In the genomic region with DNA sequence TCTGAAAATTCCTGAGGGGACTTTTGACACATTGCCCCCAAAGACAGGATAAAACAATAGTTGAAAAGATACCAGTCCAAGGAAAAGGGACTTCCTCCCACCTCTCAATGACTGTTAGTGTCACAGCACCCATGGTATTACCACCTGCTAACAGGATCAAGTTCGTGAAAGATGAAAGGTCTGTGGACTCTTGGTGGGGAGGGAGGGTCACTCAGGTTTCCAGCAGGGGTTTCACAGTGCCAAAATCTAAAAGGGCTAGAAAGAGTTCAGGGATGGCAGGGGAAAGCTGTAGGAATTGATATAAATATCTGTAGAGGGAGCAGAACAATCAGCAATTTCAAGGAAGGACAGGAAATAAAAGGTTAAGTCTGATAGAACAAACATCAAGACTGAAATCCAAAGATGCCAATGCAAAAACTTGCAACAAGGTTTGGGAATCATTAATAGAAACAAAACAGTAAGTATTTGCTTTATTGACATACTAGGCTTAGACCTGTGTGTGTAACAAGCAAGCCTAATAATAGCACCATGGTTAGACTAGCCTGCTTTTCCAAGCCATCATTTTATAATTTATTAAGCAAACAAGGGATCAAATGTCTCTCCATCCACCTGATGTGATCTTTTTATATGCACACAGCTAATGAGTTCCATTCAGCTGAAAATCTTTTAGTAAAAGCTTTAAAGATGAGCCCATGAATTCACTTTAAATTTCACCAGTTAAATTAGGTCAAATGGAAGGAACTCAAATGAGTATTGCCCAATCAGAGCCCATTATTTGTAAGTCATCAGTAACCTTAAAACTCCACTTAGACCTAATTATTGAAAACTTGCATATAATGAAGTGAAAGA, we compare ENCODE assay signal across 8 cellular contexts. TPM values are rescaled to one million over a fixed set of nuclear protein-coding genes. Genes with fewer than 3 reads are reported as not detected.
A peak's percentile ranks its signal among the peaks of the same experiment; 100 is the strongest.
DNase-seq lines count a peak whose midpoint lies in the region; ATAC-seq, FAIRE-seq and TF ChIP-seq lines count a peak whose summit lies in the region.

No MANE protein-coding gene starts in this region.

- no peak for FAIRE-seq in GM12878 (lab: Jason Lieb, UNC)

- POLR2A ChIA-PET in GM12878 (lab: Charles Lee): interaction anchor here (0.5 to 10.5 kb wide), 4 partner anchors 10 to 160 kb away, joined by 3 to 324 read pairs (median 12); no protein-coding TSS in a partner anchor

- no peak for DNase-seq in HL-60 (ENCODE audit: low read depth in 1 of 2, low spot score in 1 of 2)
- DNase-seq in GM12878 (ENCODE audit: low read depth, low spot score): no peak
- DNase-seq in NCI-H345 (lab: John Stamatoyannopoulos, UW): no peak
- DNase-seq in stimulated activated CD4-positive, alpha-beta T cell treated with anti-CD3 and anti-CD28 coated beads, Interleukin-12 subunit alpha, Interleukin-12 subunit beta, amount 100 ng/mL, for 4 hours: no peak
- DNase-seq in T1000 (lab: John Stamatoyannopoulos, UW): no peak

- SMC1A ChIA-PET in GM12878 (lab: Charles Lee; ENCODE audit: uncharacterized antibody, unreplicated experiment): interaction anchor here (1.1 to 13.6 kb wide), 6 partner anchors 12 to 54 kb away, joined by 3 to 388 read pairs (median 10); partner anchors contain the start of gene ENSA

- CTCF ChIA-PET in GM12878 (lab: Yijun Ruan, JAX): interaction anchor here (3.8 to 16.3 kb wide), 2 partner anchors 12 to 45 kb away, joined by 28 to 289 read pairs; no protein-coding TSS in a partner anchor

- H3K9me3 ChIP-seq in GM12878 (replicated peaks; ENCODE audit: control insufficient read depth, insufficient read depth, low read length) (no peaks in the 10 kb centered on the region), mesodermal cell (ENCODE audit: control insufficient read depth, low read length) (no peaks in the 10 kb centered on the region)

- H3K27ac ChIP-seq in ACC112 (ENCODE audit: low read depth, low read length) (peak overlapping the region; percentile 100), HL-60 (replicated peaks) (no peak overlapping the region), GM12878 (ENCODE audit: control insufficient read depth, insufficient read depth) (peak overlapping the region; percentile 96), mesodermal cell (ENCODE audit: low read depth, low read length, severe bottlenecking) (peak overlapping the region; percentile 42)

- 5% methylated on average over 1 of the region's 1 CpG for whole genome bisulfite sequencing in GM12878 (ENCODE audit: insufficient coverage, insufficient replicate concordance, low lambda C conversion rate, missing lambda C conversion rate)
- 40% methylated on average over 1 of the region's 1 CpG; no CpG with 5 or more reads in 1 of the 2 experiments for WGBS in mesodermal cell (ENCODE audit: insufficient coverage in 2 of 2), 2 experiments

- ATAC-seq in GM12878 (no peak), GM18517 (IDR thresholded peaks at IDR 0.05; ENCODE audit: unreplicated experiment) (no peak)

- H4K20me1 ChIP-seq in GM12878 (ENCODE audit: control insufficient read depth, insufficient read depth): peaks cover 12% of the 10 kb centered on the region

- H3K79me2 ChIP-seq in ACC112 (ENCODE audit: control insufficient read depth, insufficient read depth, low read length, unreplicated experiment) (peaks cover 75% of the 10 kb centered on the region), GM12878 (ENCODE audit: control insufficient read depth, insufficient read depth, low read length) (peaks cover 94% of the 10 kb centered on the region)

- peak overlapping the region; percentile 93 for H3K9ac ChIP-seq in GM12878 (ENCODE audit: control insufficient read depth, insufficient read depth, low read length)

- RAD21 ChIA-PET in GM12878 (lab: Charles Lee; ENCODE audit: unreplicated experiment): interaction anchor here (0.6 to 14.4 kb wide), 9 partner anchors 10 to 420 kb away, joined by 3 to 387 read pairs (median 4); partner anchors contain the start of genes ENSA and GOLPH3L

- peaks cover 63% of the 10 kb centered on the region for H3K36me3 ChIP-seq in ACC112 (ENCODE audit: insufficient read depth, low read length)
- H3K36me3 ChIP-seq in GM12878 (ENCODE audit: control insufficient read depth in 2 of 2, insufficient read depth in 2 of 2, low read length in 1 of 2): peaks cover 9 to 12% of the 10 kb centered on the region in 2 experiments
- peaks cover 73% of the 10 kb centered on the region for H3K36me3 ChIP-seq in mesodermal cell (ENCODE audit: control insufficient read depth, insufficient read depth, low read length)

- peak overlapping the region; percentile 48 for H3K4me2 ChIP-seq in GM12878 (ENCODE audit: control insufficient read depth, insufficient read depth)

- BruUV-seq in GM12878 (replicated peaks; lab: Mats Ljungman, UMichigan): no TSS peak

- H3K27me3 ChIP-seq in ACC112 (ENCODE audit: insufficient read depth, low read length) (no peaks in the 10 kb centered on the region), HL-60 (ENCODE audit: insufficient read depth, poor library complexity, severe bottlenecking) (no peaks in the 10 kb centered on the region), GM12878 (replicated peaks in 1 of 2; ENCODE audit: control insufficient read depth in 2 of 2, insufficient read depth in 2 of 2, low read length in 1 of 2) (no peaks in the 10 kb centered on the region)

- in situ Hi-C loops in GM12878 (cut with MboI): no loop called here

- no peak for TF ChIP-seq RAD21 in GM12878 (IDR thresholded peaks at IDR 0.05; ENCODE audit: insufficient read depth, low read depth, low read length)

- no peak for TF ChIP-seq EP300 in GM12878 (IDR thresholded peaks at IDR 0.05; ENCODE audit: borderline replicate concordance in 1 of 2, control insufficient read depth in 1 of 2, low read depth in 2 of 2, low read length in 2 of 2)

- TF ChIP-seq POLR2A in GM12878 (IDR thresholded peaks at IDR 0.05; ENCODE audit: low read depth, low read length): 0 out of 2 replicates have a peak, but pooled peaks have one; percentile 28

- intact Hi-C loops in GM12878 (cut with micrococcal nuclease; ENCODE audit: unreplicated experiment): loop anchor here (1.0 kb wide), 1 partner anchor 12 kb away; no protein-coding TSS in a partner anchor

- H3K4me1 ChIP-seq in ACC112 (ENCODE audit: control insufficient read depth, insufficient read depth, low read length, unreplicated experiment) (peaks cover 38% of the 10 kb centered on the region), GM12878 (ENCODE audit: control insufficient read depth, insufficient read depth, low read length) (peaks cover 20% of the 10 kb centered on the region), mesodermal cell (ENCODE audit: control insufficient read depth, insufficient read depth, low read length, poor library complexity, severe bottlenecking) (peaks cover 16% of the 10 kb centered on the region)

- H2AFZ ChIP-seq in ACC112 (ENCODE audit: low read length, unreplicated experiment) (no peak overlapping the region), GM12878 (ENCODE audit: control insufficient read depth, low read depth, low read length) (no peak overlapping the region)

- peak overlapping the region; percentile 97 for H3K4me3 ChIP-seq in ACC112 (ENCODE audit: low read depth, low read length)
- H3K4me3 ChIP-seq in HL-60 (replicated peaks; ENCODE audit: insufficient read depth, low read length): peak overlapping the region; percentile 93
- peak overlapping the region; percentile 85 for H3K4me3 ChIP-seq in GM12878
- H3K4me3 ChIP-seq in mesodermal cell (ENCODE audit: extremely low read depth, insufficient read depth, low read length, poor library complexity, severe bottlenecking): peak overlapping the region; percentile 79

- TF ChIP-seq CTCF in HL-60 (IDR thresholded peaks at IDR 0.05; ENCODE audit: insufficient read depth, low read length) (no peak), GM12878 (IDR thresholded peaks at IDR 0.05 in 2 of 3, conservative IDR thresholded peaks at IDR 0.05 in 1 of 3; ENCODE audit: control insufficient read depth in 2 of 3, extremely low read depth in 1 of 3, insufficient read depth in 1 of 3, low read depth in 3 of 3, low read length in 3 of 3) (no peak)

RNA-seq across cellular contexts. Expression of gene MCL1, which starts 3.7 kb away (rescaled TPM):
- 113 and 120 TPM in 2 replicates for total RNA-seq in GM12878 (2013; cell fraction: nucleolus; rRNA removed)
- total RNA-seq in GM12878 (2014; rRNA removed) (92.5 and 101 TPM in 2 replicates), GM12878 (2014; rRNA removed; fragmentation: Illumina TruSeq; extraction: Trizol) (99.4 and 99.6 TPM in 2 replicates), GM12878 (2021) (142 and 148 TPM in 2 replicates)
- polyA plus RNA-seq in GM12878 (2011; ENCODE audit: low read depth): 89.1 TPM
- polyA plus RNA-seq in GM12878 (2011; rRNA removed) (102 and 141 TPM in 2 replicates), GM12878 (2014; fragmentation: Illumina TruSeq; extraction: Trizol) (109 and 133 TPM in 2 replicates), GM12878 (2014; fragmentation: Nextera tagmentation; extraction: Ambion mirVana) (10 to 100 TPM; 18.1 to 25.5 TPM), GM12878 (2014; rRNA removed) (74.7 and 80.2 TPM in 2 replicates), GM12878 (2016; fragmentation: Nextera tagmentation; extraction: Ambion mirVana) (10 to 100 TPM; 52.6 to 60.3 TPM)
- polyA plus RNA-seq in GM12878 (2011; cell fraction: cytosol; rRNA removed): 47.3 and 50.1 TPM in 2 replicates
- polyA plus RNA-seq in GM12878 (2011; cell fraction: nucleus; rRNA removed): 96.0 and 105 TPM in 2 replicates
- polyA plus RNA-seq in GM12878 (2012): 124 and 128 TPM in 2 replicates
- 86.6 and 103 TPM in 2 replicates for polyA minus RNA-seq in GM12878 (2011; rRNA and poly(A)+ RNA removed)
- polyA minus RNA-seq in GM12878 (2011; cell fraction: cytosol; rRNA and poly(A)+ RNA removed): 37.0 and 38.8 TPM in 2 replicates
- polyA minus RNA-seq in GM12878 (2011; cell fraction: nucleus; rRNA and poly(A)+ RNA removed): 89.3 and 122 TPM in 2 replicates
- 150 TPM for polyA plus RNA-seq in mesodermal cell (2013, experiment 1 of 2)
- 143 TPM for polyA plus RNA-seq in mesodermal cell (2013, experiment 2 of 2)

RNA-seq across cellular contexts. Expression of gene ADAMTSL4, which starts 26.5 kb away (rescaled TPM):
- not detected in 2 replicates for total RNA-seq in GM12878 (2013; cell fraction: nucleolus; rRNA removed)
- not detected in 2 replicates for total RNA-seq in GM12878 (2014; rRNA removed)
- total RNA-seq in GM12878 (2014; rRNA removed; fragmentation: Illumina TruSeq; extraction: Trizol): not detected in 2 replicates
- total RNA-seq in GM12878 (2021): 0.15 and 0.21 TPM in 2 replicates
- polyA plus RNA-seq in GM12878 (2011; ENCODE audit: low read depth): 0.35 TPM
- not detected in 2 replicates for polyA plus RNA-seq in GM12878 (2011; rRNA removed)
- not detected in 2 replicates for polyA plus RNA-seq in GM12878 (2011; cell fraction: cytosol; rRNA removed)
- polyA plus RNA-seq in GM12878 (2011; cell fraction: nucleus; rRNA removed): 0.06 and 0.15 TPM in 2 replicates
- 0.13 and 0.49 TPM in 2 replicates for polyA plus RNA-seq in GM12878 (2012)
- polyA plus RNA-seq in GM12878 (2014; fragmentation: Illumina TruSeq; extraction: Trizol): not detected in 2 replicates
- polyA plus RNA-seq in GM12878 (2014; fragmentation: Nextera tagmentation; extraction: Ambion mirVana): under 1 TPM; 0.04 to 0.05 TPM
- polyA plus RNA-seq in GM12878 (2014; rRNA removed): not detected in 2 replicates
- polyA plus RNA-seq in GM12878 (2016; fragmentation: Nextera tagmentation; extraction: Ambion mirVana): under 1 TPM; 0.04 to 0.09 TPM
- polyA minus RNA-seq in GM12878 (2011; rRNA and poly(A)+ RNA removed): 0.07 TPM in 1 of 2 replicates, not detected in the other
- not detected in 2 replicates for polyA minus RNA-seq in GM12878 (2011; cell fraction: cytosol; rRNA and poly(A)+ RNA removed)
- polyA minus RNA-seq in GM12878 (2011; cell fraction: nucleus; rRNA and poly(A)+ RNA removed): not detected in 2 replicates
- polyA plus RNA-seq in mesodermal cell (2013, experiment 1 of 2): 6.7 TPM
- polyA plus RNA-seq in mesodermal cell (2013, experiment 2 of 2): 7.2 TPM

RNA-seq across cellular contexts. Expression of gene ENSA, which starts 53.7 kb away (rescaled TPM):
- total RNA-seq in GM12878 (2013; cell fraction: nucleolus; rRNA removed): 215 and 216 TPM in 2 replicates
- 155 and 157 TPM in 2 replicates for total RNA-seq in GM12878 (2014; rRNA removed)
- 201 and 203 TPM in 2 replicates for total RNA-seq in GM12878 (2014; rRNA removed; fragmentation: Illumina TruSeq; extraction: Trizol)
- 235 and 244 TPM in 2 replicates for total RNA-seq in GM12878 (2021)
- 63.5 TPM for polyA plus RNA-seq in GM12878 (2011; ENCODE audit: low read depth)
- 112 and 146 TPM in 2 replicates for polyA plus RNA-seq in GM12878 (2011; rRNA removed)
- 121 and 143 TPM in 2 replicates for polyA plus RNA-seq in GM12878 (2011; cell fraction: cytosol; rRNA removed)
- polyA plus RNA-seq in GM12878 (2011; cell fraction: nucleus; rRNA removed): 36.4 and 43.6 TPM in 2 replicates
- 128 and 174 TPM in 2 replicates for polyA plus RNA-seq in GM12878 (2012)
- polyA plus RNA-seq in GM12878 (2014; fragmentation: Illumina TruSeq; extraction: Trizol): 605 and 677 TPM in 2 replicates
- 10 to 100 TPM; 56.1 to 86.8 TPM for polyA plus RNA-seq in GM12878 (2014; fragmentation: Nextera tagmentation; extraction: Ambion mirVana)
- polyA plus RNA-seq in GM12878 (2014; rRNA removed): 205 and 208 TPM in 2 replicates
- polyA plus RNA-seq in GM12878 (2016; fragmentation: Nextera tagmentation; extraction: Ambion mirVana): 100 to 1,000 TPM; 124 to 131 TPM
- polyA minus RNA-seq in GM12878 (2011; rRNA and poly(A)+ RNA removed): 30.2 and 34.0 TPM in 2 replicates
- polyA minus RNA-seq in GM12878 (2011; cell fraction: cytosol; rRNA and poly(A)+ RNA removed): 12.8 and 20.2 TPM in 2 replicates
- 15.4 and 23.1 TPM in 2 replicates for polyA minus RNA-seq in GM12878 (2011; cell fraction: nucleus; rRNA and poly(A)+ RNA removed)
- 98.5 TPM for polyA plus RNA-seq in mesodermal cell (2013, experiment 1 of 2)
- polyA plus RNA-seq in mesodermal cell (2013, experiment 2 of 2): 102 TPM
